Comparison of ENCODE assay signal across 1 cellular context in genomic region chr1:205630651-205631009, GRCh38.
TF ChIP-seq lines count a peak whose summit lies in the region.

No MANE protein-coding gene starts in this region.

TF ChIP-seq in H1, 55 proteins besides CTCF, POLR2A, EP300 and RAD21:
- TF ChIP-seq NRF1 (IDR thresholded peaks at IDR 0.05; ENCODE audit: low read depth, low read length) (no peak), SIN3A (conservative IDR thresholded peaks at IDR 0.05 in 1 of 2, IDR thresholded peaks at IDR 0.05 in 1 of 2; ENCODE audit: low read depth in 1 of 2, low read length in 2 of 2) (no peak), CBX5 (IDR thresholded peaks at IDR 0.05; ENCODE audit: low read depth, low read length) (no peak), YY1 (IDR thresholded peaks at IDR 0.05; ENCODE audit: low read depth, low read length) (no peak), CBX8 (IDR thresholded peaks at IDR 0.05; ENCODE audit: borderline replicate concordance, low read depth, low read length) (no peak)
